In genomic region chr11:9815486-9816136, GRCh38 we compare ENCODE assay signal across 13 cellular contexts.
DNase-seq lines count a peak whose midpoint lies in the region; ATAC-seq and TF ChIP-seq lines count a peak whose summit lies in the region.
"Had no signal": no experiment of that assay in that cellular context is flagged by ENCODE, and none has a peak within 500 bp of the region (broad histone marks: within the 10 kb centered on the region; RNA-seq: fewer than 3 reads in every experiment).

No MANE protein-coding gene starts in this region.

- H2AFZ ChIP-seq in HCT116 (ENCODE audit: low read depth, low read length, poor library complexity, severe bottlenecking), result no peak overlapping the region

- ATAC-seq in HCT116 (peak; percentile 65; the same call in 1 of the 2 replicates), foreskin keratinocyte (peak; percentile 98)
- ATAC-seq: Right ventricle myocardium inferior, WTC11 had no signal

- H3K4me3 ChIP-seq in HCT116 (replicated peaks in 1 of 2; ENCODE audit: low read depth in 1 of 2, low read length in 2 of 2) (no peak overlapping the region), adipocyte (ENCODE audit: low read length) (no peak overlapping the region)
- H3K4me3 ChIP-seq: cardiac muscle cell, heart right ventricle had no signal

- H3K4me1 ChIP-seq in HCT116 (ENCODE audit: control insufficient read depth in 1 of 2, insufficient read depth in 2 of 2, low read length in 2 of 2), result peaks cover 0 to 9% of the 10 kb centered on the region in 2 experiments; a peak in 2 of 4 replicates
- H3K4me1 ChIP-seq in adipocyte (ENCODE audit: control insufficient read depth, insufficient read depth, low read length), result peaks cover 41% of the 10 kb centered on the region
- H3K4me1 ChIP-seq in foreskin keratinocyte, result peaks cover 19% of the 10 kb centered on the region

- H3K27ac ChIP-seq in HCT116 (ENCODE audit: low read depth, low read length) (no peak overlapping the region), foreskin keratinocyte (peak overlapping the region; percentile 39)
- H3K27ac ChIP-seq: cardiac muscle cell, heart right ventricle had no signal

- no peaks in the 10 kb centered on the region for H4K20me1 ChIP-seq in HCT116 (ENCODE audit: insufficient read depth)

- intact Hi-C loops in HCT116 (cut with micrococcal nuclease), result no loop called here

- CTCF ChIA-PET in HCT116 (lab: Charles Lee), result interaction anchor here (1.0 kb wide), 1 partner anchor 281 kb away, joined by 3 read pairs; no protein-coding TSS in a partner anchor

- TF ChIP-seq CTCF in HCT116 (IDR thresholded peaks at IDR 0.05 in 2 of 3, conservative IDR thresholded peaks at IDR 0.05 in 1 of 3; ENCODE audit: borderline replicate concordance in 1 of 3, insufficient read depth in 1 of 3, low read depth in 2 of 3, low read length in 2 of 3) (no peak), foreskin keratinocyte (conservative IDR thresholded peaks at IDR 0.05) (no peak)

- no peaks in the 10 kb centered on the region for H3K27me3 ChIP-seq in HCT116 (ENCODE audit: insufficient read depth, low read length)
- no peaks in the 10 kb centered on the region for H3K27me3 ChIP-seq in adipocyte (replicated peaks; ENCODE audit: control insufficient read depth, insufficient read depth, low read length)
- no peaks in the 10 kb centered on the region for H3K27me3 ChIP-seq in foreskin keratinocyte
- H3K27me3 ChIP-seq: cardiac muscle cell, heart right ventricle had no signal

- H3K36me3 ChIP-seq in HCT116 (ENCODE audit: control insufficient read depth in 1 of 2, insufficient read depth in 2 of 2, low read length in 2 of 2) (no peaks in the 10 kb centered on the region), adipocyte (ENCODE audit: control insufficient read depth, insufficient read depth, low read length, severe bottlenecking) (peaks cover 28% of the 10 kb centered on the region)

- no peak for DNase-seq in HCT116 (ENCODE audit: low read depth, low spot score)
- peak; percentile 36 for DNase-seq in adipocyte (ENCODE audit: low read depth)
- DNase-seq in foreskin keratinocyte, result peak; percentile 71 to 83
- peak; percentile 89 for DNase-seq in stromal cell of bone marrow (ENCODE audit: low read depth)
- no peak for DNase-seq in OCI-M1 (lab: John Stamatoyannopoulos, UW)
- DNase-seq in T-helper 2 cell, result no peak
- DNase-seq in NCI-H2107 treated with DMSO at 0.1 percent for 48 hours (lab: John Stamatoyannopoulos, UW; ENCODE audit: unreplicated experiment), result no peak
- DNase-seq: activated T-cell treated with anti-CD3 and anti-CD28 coated beads, Interleukin-2, amount 50 U/mL, for 48 hours; DND-41; heart right ventricle had no signal

- POLR2A ChIA-PET in HCT116 (lab: Charles Lee), result no interaction called here

- no peak overlapping the region for H3K4me2 ChIP-seq in HCT116 (ENCODE audit: low read length)

- TF ChIP-seq RAD21 in HCT116 (IDR thresholded peaks at IDR 0.05; ENCODE audit: low read depth), result no peak

- no peak overlapping the region for H3K9ac ChIP-seq in HCT116 (ENCODE audit: low read length)
- peak overlapping the region; percentile 86 for H3K9ac ChIP-seq in adipocyte (ENCODE audit: low read length)

- no peaks in the 10 kb centered on the region for H3K9me3 ChIP-seq in HCT116 (ENCODE audit: control insufficient read depth in 1 of 2, insufficient read depth in 1 of 2, low read depth in 1 of 2, low read length in 2 of 2)
- H3K9me3 ChIP-seq in adipocyte (ENCODE audit: control insufficient read depth, low read length), result no peaks in the 10 kb centered on the region
- H3K9me3 ChIP-seq: heart right ventricle had no signal

- H3K79me2 ChIP-seq in HCT116 (ENCODE audit: insufficient read depth, low read length), result no peaks in the 10 kb centered on the region

- no peak for TF ChIP-seq POLR2A in HCT116 (IDR thresholded peaks at IDR 0.05; ENCODE audit: borderline replicate concordance, extremely low read depth, insufficient read depth, insufficient read length)

- no TSS peak for BruUV-seq in HCT116 (replicated peaks; lab: Mats Ljungman, UMichigan)

- RAD21 ChIA-PET in HCT116 (lab: Charles Lee; ENCODE audit: low non-redundant PET in 1 of 2, low total read pairs in 2 of 2, uncharacterized antibody in 2 of 2, unreplicated experiment in 2 of 2), result no interaction called here

- H3K9me2 ChIP-seq in HCT116 (ENCODE audit: insufficient read depth), result no peaks in the 10 kb centered on the region

TF ChIP-seq in HCT116, 20 proteins besides CTCF, POLR2A, EP300 and RAD21:
- TF ChIP-seq SIN3A (IDR thresholded peaks at IDR 0.05; ENCODE audit: low read depth), result no peak
- TF ChIP-seq FOSL1 (IDR thresholded peaks at IDR 0.05; ENCODE audit: low read depth), result no peak
- no peak for TF ChIP-seq POLR2AphosphoS5 (IDR thresholded peaks at IDR 0.05; ENCODE audit: low read depth, low read length)
- no peak for TF ChIP-seq ATF3 (IDR thresholded peaks at IDR 0.05)
- no peak for TF ChIP-seq TCF7L2 (IDR thresholded peaks at IDR 0.05; ENCODE audit: borderline replicate concordance, extremely low read depth, insufficient read depth, insufficient read length)

Comparison
In these comparisons a context has a peak if more than half of its experiments do, and no peak if none do; other contexts are left out.
1. DNase-seq: peak in adipocyte (single experiment), foreskin keratinocyte (2 of 2) and stromal cell of bone marrow (single experiment); none in HCT116 (single experiment), OCI-M1 (single experiment), T-helper 2 cell (0 of 5) and NCI-H2107 treated with DMSO at 0.1 percent for 48 hours (single experiment).